ENCODE assay signal across 11 cellular contexts in genomic region chr1:201686709-201687455, GRCh38.
DNase-seq lines count a peak whose midpoint lies in the region; ATAC-seq and TF ChIP-seq lines count a peak whose summit lies in the region.
"Had no signal": no experiment of that assay in that cellular context is flagged by ENCODE, and none has a peak within 500 bp of the region (broad histone marks: within the 10 kb centered on the region; RNA-seq: fewer than 3 reads in every experiment).

No MANE protein-coding gene starts in this region.

- H3K27me3 Mint-ChIP-seq in HFFc6 (ENCODE audit: insufficient read depth) (peaks cover 1% of the 10 kb centered on the region; the same call in 1 of the 2 replicates), WTC11 (ENCODE audit: low read depth) (no peaks in the 10 kb centered on the region)
- peaks cover 5 to 7% of the 10 kb centered on the region in 2 donors for H3K27me3 Mint-ChIP-seq in CD4-positive, alpha-beta memory T cell

- no peaks in the 10 kb centered on the region for H3K27me3 ChIP-seq in mucosa of rectum (ENCODE audit: control insufficient read depth in 2 of 2, insufficient read depth in 2 of 2, low read length in 2 of 2)
- H3K27me3 ChIP-seq in CD4-positive, alpha-beta memory T cell (ENCODE audit: insufficient read depth, low read length), result no peaks in the 10 kb centered on the region

- peaks cover 11% of the 10 kb centered on the region in 2 donors for H3K4me1 ChIP-seq in mucosa of rectum (ENCODE audit: control insufficient read depth in 2 of 2, insufficient read depth in 2 of 2, low read length in 2 of 2)
- no peaks in the 10 kb centered on the region for H3K4me1 ChIP-seq in CD4-positive, alpha-beta memory T cell (ENCODE audit: insufficient read depth, low read length)

- DNase-seq in HFFc6 (no peak), NCI-H2029 (lab: John Stamatoyannopoulos, UW) (peak; percentile 69), WTC11 (ENCODE audit: low spot score) (peak; percentile 45), GM20000 (ENCODE audit: low spot score) (no peak)
- no peak for DNase-seq in CD4-positive, alpha-beta memory T cell
- DNase-seq: activated CD4-positive, alpha-beta T cell treated with anti-CD3 and anti-CD28 coated beads, Interleukin-2, amount 50 U/mL, for 48 hours; nephron progenitor cell had no signal

- POLR2A ChIA-PET in WTC11 (lab: Charles Lee), result interaction anchor here (0.6 kb wide), 1 partner anchor 38 kb away, joined by 3 read pairs; no protein-coding TSS in a partner anchor
- POLR2A ChIA-PET in CD4-positive, alpha-beta memory T cell (lab: Charles Lee; ENCODE audit: partially characterized antibody), result no interaction called here

- intact Hi-C loops in CD4-positive, alpha-beta memory T cell (cut with micrococcal nuclease), result no loop called here

- H3K36me3 ChIP-seq in mucosa of rectum (ENCODE audit: control insufficient read depth in 2 of 2, insufficient read depth in 2 of 2, low read length in 2 of 2), result no peaks in the 10 kb centered on the region
- no peaks in the 10 kb centered on the region for H3K36me3 ChIP-seq in CD4-positive, alpha-beta memory T cell (ENCODE audit: insufficient read depth, low read length)

- H3K27ac Mint-ChIP-seq in HFFc6 (peak overlapping the region; percentile 54), WTC11 (peak overlapping the region; percentile 95)
- no peak overlapping the region for H3K27ac Mint-ChIP-seq in CD4-positive, alpha-beta memory T cell
- H3K27ac Mint-ChIP-seq: nephron progenitor cell had no signal

- H3K4me1 Mint-ChIP-seq in HFFc6 (ENCODE audit: low read depth), result peaks cover 42% of the 10 kb centered on the region
- H3K4me1 Mint-ChIP-seq in WTC11, result peaks cover 64% of the 10 kb centered on the region
- no peaks in the 10 kb centered on the region for H3K4me1 Mint-ChIP-seq in CD4-positive, alpha-beta memory T cell

- H3K9me3 Mint-ChIP-seq in HFFc6 (no peaks in the 10 kb centered on the region), WTC11 (peaks cover 3% of the 10 kb centered on the region; the same call in 1 of the 2 replicates)
- H3K9me3 Mint-ChIP-seq in CD4-positive, alpha-beta memory T cell, result peaks cover 0 to 2% (median 0%) of the 10 kb centered on the region in 8 donors
- H3K9me3 Mint-ChIP-seq: nephron progenitor cell had no signal

- no peaks in the 10 kb centered on the region for H3K9me3 ChIP-seq in mucosa of rectum (ENCODE audit: control insufficient read depth in 2 of 2, low read length in 2 of 2)
- H3K9me3 ChIP-seq in CD4-positive, alpha-beta memory T cell (ENCODE audit: control insufficient read depth in 1 of 2, low read length in 2 of 2), result no peaks in the 10 kb centered on the region

- peak overlapping the region; percentile 28 to 64 for H3K27ac ChIP-seq in mucosa of rectum (ENCODE audit: low read depth in 2 of 2, low read length in 2 of 2)
- no peak overlapping the region for H3K27ac ChIP-seq in CD4-positive, alpha-beta memory T cell (ENCODE audit: low read depth, low read length)

- H3K36me3 Mint-ChIP-seq in HFFc6 (ENCODE audit: low read depth) (no peaks in the 10 kb centered on the region; the same call in 1 of the 2 replicates), WTC11 (no peaks in the 10 kb centered on the region)
- H3K36me3 Mint-ChIP-seq in CD4-positive, alpha-beta memory T cell, result no peaks in the 10 kb centered on the region

- CTCF ChIA-PET in WTC11 (lab: Charles Lee), result interaction anchor here (0.7 to 1.8 kb wide), 11 partner anchors 9 to 205 kb away, joined by 3 to 9 read pairs (median 5); no protein-coding TSS in a partner anchor
- CTCF ChIA-PET in CD4-positive, alpha-beta memory T cell (lab: Charles Lee; ENCODE audit: partially characterized antibody), result no interaction called here

- no peak overlapping the region for H3K4me3 Mint-ChIP-seq in HFFc6
- H3K4me3 Mint-ChIP-seq in WTC11, result peak overlapping the region; percentile 47
- H3K4me3 Mint-ChIP-seq in CD4-positive, alpha-beta memory T cell, result no peak overlapping the region
- H3K4me3 Mint-ChIP-seq: nephron progenitor cell had no signal

- H3K4me3 ChIP-seq in mucosa of rectum (ENCODE audit: low read length in 2 of 2), result no peak overlapping the region
- no peak overlapping the region for H3K4me3 ChIP-seq in CD4-positive, alpha-beta memory T cell (ENCODE audit: low read length in 2 of 2)

- ATAC-seq in WTC11 (peak; percentile 92), GM21381 (IDR thresholded peaks at IDR 0.05; ENCODE audit: unreplicated experiment) (no peak), HG02885 (IDR thresholded peaks at IDR 0.05; ENCODE audit: poor library complexity, unreplicated experiment) (no peak)
- ATAC-seq: Panc1 had no signal

- no peak overlapping the region for H3K9ac ChIP-seq in mucosa of rectum (ENCODE audit: low read depth in 1 of 2, low read length in 2 of 2)

- TF ChIP-seq CTCF in HFFc6 (IDR thresholded peaks at IDR 0.05), result no peak
- TF ChIP-seq CTCF in WTC11 (IDR thresholded peaks at IDR 0.05), result no peak
- no peak for TF ChIP-seq CTCF in GM20000 (IDR thresholded peaks at IDR 0.05; ENCODE audit: extremely low read depth, missing control alignments)

TF ChIP-seq in WTC11, 78 proteins besides CTCF, POLR2A, EP300 and RAD21 (continues in another document):
- TF ChIP-seq JUN (CRISPR knock-in tag; IDR thresholded peaks at IDR 0.05), result no peak
- no peak for TF ChIP-seq KAT7 (CRISPR knock-in tag; IDR thresholded peaks at IDR 0.05; ENCODE audit: borderline replicate concordance)
- TF ChIP-seq OVOL2 (CRISPR knock-in tag; IDR thresholded peaks at IDR 0.05; ENCODE audit: borderline replicate concordance), result no peak
- no peak for TF ChIP-seq NFE2L1 (CRISPR knock-in tag; IDR thresholded peaks at IDR 0.05)
- 0 out of 2 replicates have a peak, but pooled peaks have one; percentile 25 for TF ChIP-seq ZNF317 (CRISPR knock-in tag; IDR thresholded peaks at IDR 0.05; ENCODE audit: borderline replicate concordance, low read depth)
- TF ChIP-seq ATF3 (CRISPR knock-in tag; conservative IDR thresholded peaks at IDR 0.05), result no peak
- TF ChIP-seq ZSCAN18 (CRISPR knock-in tag; IDR thresholded peaks at IDR 0.05), result no peak
- TF ChIP-seq GRHL2 (CRISPR knock-in tag; IDR thresholded peaks at IDR 0.05; ENCODE audit: insufficient replicate concordance, severe bottlenecking), result no peak
- TF ChIP-seq ATF6 (CRISPR knock-in tag; IDR thresholded peaks at IDR 0.05), result no peak
- no peak for TF ChIP-seq ZBTB43 (CRISPR knock-in tag; IDR thresholded peaks at IDR 0.05)
- TF ChIP-seq ZNF425 (CRISPR knock-in tag; conservative IDR thresholded peaks at IDR 0.05), result no peak
- TF ChIP-seq MXD4 (CRISPR knock-in tag; IDR thresholded peaks at IDR 0.05; ENCODE audit: borderline replicate concordance), result no peak

Comparison
In these comparisons a context has a peak if more than half of its experiments do, and no peak if none do; other contexts are left out.
1. DNase-seq: peak in NCI-H2029 (single experiment) and WTC11 (single experiment); none in HFFc6 (single experiment), CD4-positive, alpha-beta memory T cell (0 of 5) and GM20000 (single experiment).
2. H3K27ac Mint-ChIP-seq: peak in HFFc6 (single experiment) and WTC11 (single experiment); none in CD4-positive, alpha-beta memory T cell (0 of 7).